In genomic region chr10:343231-344215, GRCh38 we compare ENCODE assay signal across 22 cellular contexts.
"Had no signal": no experiment of that assay in that cellular context is flagged by ENCODE, and none has a peak within 500 bp of the region (broad histone marks: within the 10 kb centered on the region; RNA-seq: fewer than 3 reads in every experiment).

No MANE protein-coding gene starts in this region.

- H3K27me3 ChIP-seq: hepatocyte, left lung, neutrophil, transverse colon had no signal

- H3K4me1 ChIP-seq: left lung, transverse colon had no signal

- H2AFZ ChIP-seq: hepatocyte, parathyroid adenoma had no signal

- DNase-seq: activated CD4-positive, alpha-beta T cell treated with anti-CD3 and anti-CD28 coated beads, Interleukin-2, amount 10 ng/mL, durations not matched to agents 7 days and 5 days; activated CD4-positive, CD25-positive, alpha-beta regulatory T cell treated with anti-CD3 and anti-CD28 coated beads, Interleukin-2, amount 50 U/mL, for 72 hours; activated CD8-positive, alpha-beta T cell treated with anti-CD3 and anti-CD28 coated beads, Interleukin-2, amount 10 ng/mL, durations not matched to agents 7 days and 5 days; activated naive CD4-positive, alpha-beta T cell treated with anti-CD3 and anti-CD28 coated beads for 36 hours; activated T-cell treated with anti-CD3 and anti-CD28 coated beads, Interleukin-2, amount 50 U/mL, for 48 hours; amygdala; cortex of kidney; foreskin fibroblast; left lung; midbrain; natural killer cell; stimulated activated CD4-positive, alpha-beta T cell treated with anti-CD3 and anti-CD28 coated beads, Interleukin-2, amount 100 ng/mL, for 48 hours; stimulated activated CD8-positive, alpha-beta memory T cell treated with anti-CD3 and anti-CD28 coated beads, Interleukin-4, amount 100 ng/mL, for 48 hours; stimulated activated naive B cell treated with anti-CD40 and anti-IgM and Interleukin-4, amounts not matched to agents 10 μg/mL and 1 μg/mL and 100 μg/mL, for 72 hours; transverse colon had no signal

- H3K4me3 ChIP-seq: hepatocyte, left lung, smooth muscle cell, transverse colon had no signal

- ATAC-seq: activated CD8-positive, alpha-beta T cell treated with anti-CD3 and anti-CD28 coated beads, Interleukin-2, amount 10 ng/mL, durations not matched to agents 7 days and 5 days; left lung; sciatic nerve; SK-N-SH treated with all-trans-retinoic acid at 6 μM for 48 hours; stimulated activated naive B cell treated with anti-CD40 and anti-IgM and Interleukin-4, amounts not matched to agents 10 μg/mL and 1 μg/mL and 100 μg/mL, for 72 hours had no signal

- H3K36me3 ChIP-seq: neutrophil had no signal

- H3K27ac ChIP-seq: hepatocyte, left lung, neutrophil, parathyroid adenoma, transverse colon, VCaP had no signal

- H3K4me2 ChIP-seq: hepatocyte, smooth muscle cell had no signal

- H3K79me2 ChIP-seq: hepatocyte, parathyroid adenoma had no signal

- H3K9me3 ChIP-seq: left lung, neutrophil, transverse colon had no signal
